In the genomic region with DNA sequence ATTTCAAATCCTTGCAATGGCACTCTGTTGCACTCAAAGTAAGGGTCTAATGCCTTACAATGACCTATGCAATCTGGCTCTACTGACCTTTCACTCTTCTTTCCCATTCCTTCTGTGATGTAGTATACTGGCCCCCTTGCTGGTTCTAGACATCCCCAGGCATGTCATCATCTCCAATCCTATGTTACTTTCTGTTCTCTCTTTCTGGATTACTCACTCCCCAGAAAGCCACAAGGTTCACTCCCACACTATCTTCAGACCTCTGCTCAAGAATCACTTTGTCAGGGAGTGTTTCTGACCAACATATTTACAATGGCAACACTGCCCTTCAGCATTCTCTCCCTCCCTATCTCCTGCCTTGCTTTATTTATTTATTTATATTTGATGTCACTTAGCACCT, we compare ENCODE assay signal across 13 cellular contexts.
DNase-seq lines count a peak whose midpoint lies in the region; ATAC-seq lines count a peak whose summit lies in the region.
"Had no signal": no experiment of that assay in that cellular context is flagged by ENCODE, and none has a peak within 500 bp of the region (broad histone marks: within the 10 kb centered on the region; RNA-seq: fewer than 3 reads in every experiment).

No MANE protein-coding gene starts in this region.

- DNase-seq in LHCN-M2 (ENCODE audit: low read depth) (peak; percentile 3), glomerular visceral epithelial cell (ENCODE audit: extremely low spot score) (peak; percentile 69), RKO (ENCODE audit: low spot score) (no peak)
- DNase-seq in activated CD4-positive, CD25-positive, alpha-beta regulatory T cell treated with anti-CD3 and anti-CD28 coated beads, Interleukin-2, amount 50 U/mL, for 72 hours: no peak
- DNase-seq in stimulated activated CD4-positive, alpha-beta T cell treated with anti-CD3 and anti-CD28 coated beads, Interleukin-1b, Interleukin-23, amount 100 ng/mL, for 48 hours: no peak
- DNase-seq in naive thymus-derived CD8-positive, alpha-beta T cell: no peak
- DNase-seq: heart left ventricle, NCI-H1092, NCI-H82, right cardiac atrium had no signal

- H3K9me3 Mint-ChIP-seq in naive thymus-derived CD8-positive, alpha-beta T cell: peaks cover 0 to 50% (median 7%) of the 10 kb centered on the region in 9 donors
- H3K9me3 Mint-ChIP-seq: dendritic cell treated with granulocyte-macrophage colony-stimulating factor and Interleukin-4, amounts not matched to agents 40 ng/mL and 50 ng/mL, for 4 days had no signal

- no peaks in the 10 kb centered on the region for H3K4me1 Mint-ChIP-seq in naive thymus-derived CD8-positive, alpha-beta T cell

- ATAC-seq in GM18858 (IDR thresholded peaks at IDR 0.05; ENCODE audit: unreplicated experiment) (peak; percentile 96), HG02588 (IDR thresholded peaks at IDR 0.05; ENCODE audit: unreplicated experiment) (peak; percentile 73)
- ATAC-seq in naive thymus-derived CD8-positive, alpha-beta T cell: no peak
- ATAC-seq: heart left ventricle, right cardiac atrium had no signal

- no peak overlapping the region for H3K27ac Mint-ChIP-seq in naive thymus-derived CD8-positive, alpha-beta T cell
- H3K27ac Mint-ChIP-seq: dendritic cell treated with granulocyte-macrophage colony-stimulating factor and Interleukin-4, amounts not matched to agents 40 ng/mL and 50 ng/mL, for 4 days had no signal

- POLR2A ChIA-PET in naive thymus-derived CD8-positive, alpha-beta T cell (lab: Charles Lee): no interaction called here

- H3K36me3 Mint-ChIP-seq in naive thymus-derived CD8-positive, alpha-beta T cell: no peaks in the 10 kb centered on the region

- no peaks in the 10 kb centered on the region for H3K27me3 Mint-ChIP-seq in naive thymus-derived CD8-positive, alpha-beta T cell
- H3K27me3 Mint-ChIP-seq: dendritic cell treated with granulocyte-macrophage colony-stimulating factor and Interleukin-4, amounts not matched to agents 40 ng/mL and 50 ng/mL, for 4 days had no signal

- no peak overlapping the region for H3K4me3 Mint-ChIP-seq in naive thymus-derived CD8-positive, alpha-beta T cell
- H3K4me3 Mint-ChIP-seq: dendritic cell treated with granulocyte-macrophage colony-stimulating factor and Interleukin-4, amounts not matched to agents 40 ng/mL and 50 ng/mL, for 4 days had no signal

Comparison
In these comparisons a context has a peak if more than half of its experiments do, and no peak if none do; other contexts are left out.
1. ATAC-seq: peak in GM18858 (single experiment) and HG02588 (single experiment); none in naive thymus-derived CD8-positive, alpha-beta T cell (0 of 2).
2. DNase-seq: peak in LHCN-M2 (single experiment) and glomerular visceral epithelial cell (single experiment); none in RKO (single experiment), activated CD4-positive, CD25-positive, alpha-beta regulatory T cell treated with anti-CD3 and anti-CD28 coated beads, Interleukin-2, amount 50 U/mL, for 72 hours (single experiment), stimulated activated CD4-positive, alpha-beta T cell treated with anti-CD3 and anti-CD28 coated beads, Interleukin-1b, Interleukin-23, amount 100 ng/mL, for 48 hours (single experiment) and naive thymus-derived CD8-positive, alpha-beta T cell (0 of 10).